Comparison of ENCODE assay signal across 11 cellular contexts in the genomic region with DNA sequence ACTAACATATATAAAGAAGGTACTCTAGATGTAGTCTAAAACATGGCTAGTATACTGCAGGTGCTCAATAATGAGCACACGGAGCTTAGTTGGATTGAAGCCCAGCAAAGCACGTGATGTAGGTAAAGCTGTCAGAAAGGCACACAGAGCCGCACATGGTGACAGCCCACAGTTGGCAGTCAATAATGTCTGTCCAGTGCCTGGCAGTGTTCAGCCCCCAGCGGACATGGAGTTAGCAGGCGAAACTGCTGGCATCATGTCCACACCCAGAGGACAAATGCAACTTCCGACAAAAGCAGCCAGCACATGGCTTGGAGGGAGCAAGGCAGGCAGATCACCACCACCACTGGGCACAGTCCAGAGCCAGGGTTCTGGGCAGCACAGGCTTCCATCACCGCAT. TPM values are rescaled to one million over a fixed set of nuclear protein-coding genes. Genes with fewer than 3 reads are reported as not detected.
"Had no signal": no experiment of that assay in that cellular context is flagged by ENCODE, and none has a peak within 500 bp of the region (broad histone marks: within the 10 kb centered on the region; RNA-seq: fewer than 3 reads in every experiment).

No MANE protein-coding gene starts in this region.

- ATAC-seq: GM23338, HCT116 had no signal

- H3K9me3 ChIP-seq: HAP-1 had no signal

- H3K4me3 ChIP-seq: GM23248, GM23338, HAP-1 had no signal

- H3K9ac ChIP-seq: GM23248 had no signal

- DNase-seq: GM23248, GOT3, H7, H9, HCEC 1CT, HFFc6 had no signal

- H3K27ac ChIP-seq: GM23248 had no signal

- H3K36me3 ChIP-seq: HAP-1 had no signal

- H2AFZ ChIP-seq: GM23248, GM23338 had no signal

- H3K4me2 ChIP-seq: GM23338 had no signal

- FAIRE-seq: H1, H54 had no signal

- H3K4me1 ChIP-seq: HAP-1 had no signal

RNA-seq across cellular contexts. Expression of gene H19, which starts 43.5 kb away (rescaled TPM):
- polyA plus RNA-seq: GM23248 had no signal
